20 cellular contexts compared by ENCODE assay signal in genomic region chr5:178338126-178338749, GRCh38.
"Had no signal": no experiment of that assay in that cellular context is flagged by ENCODE, and none has a peak within 500 bp of the region (broad histone marks: within the 10 kb centered on the region; RNA-seq: fewer than 3 reads in every experiment).

No MANE protein-coding gene starts in this region.

- H3K4me1 Mint-ChIP-seq: activated naive CD8-positive, alpha-beta T cell treated with anti-CD3 and anti-CD28 coated beads for 36 hours; naive thymus-derived CD4-positive, alpha-beta T cell; stimulated activated naive CD8-positive, alpha-beta T cell treated with anti-CD3 and anti-CD28 coated beads, Interleukin-15, amount 100 ng/mL, for 72 hours had no signal

- H3K27ac ChIP-seq: cardiac muscle cell, esophagus squamous epithelium, skin epidermis, suprapubic skin had no signal

- H3K4me3 ChIP-seq: cardiac muscle cell, esophagus squamous epithelium, mucosa of descending colon, skin epidermis, suprapubic skin had no signal

- ATAC-seq: activated CD4-positive, CD25-positive, alpha-beta regulatory T cell treated with anti-CD3 and anti-CD28 coated beads, Interleukin-2, amount 50 U/mL, for 24 hours; effector memory CD8-positive, alpha-beta T cell; left colon; mucosa of descending colon; naive thymus-derived CD4-positive, alpha-beta T cell; stimulated activated naive CD8-positive, alpha-beta T cell treated with anti-CD3 and anti-CD28 coated beads, Interleukin-15, amount 100 ng/mL, for 72 hours had no signal

- H3K27me3 ChIP-seq: cardiac muscle cell had no signal

- H3K27ac Mint-ChIP-seq: activated naive CD8-positive, alpha-beta T cell treated with anti-CD3 and anti-CD28 coated beads for 36 hours; activated T-helper 1 cell treated with anti-CD3 and anti-CD28 coated beads, Interleukin-12 subunit alpha, Interleukin-12 subunit beta, Interleukin-2, Interleukin-4 antibody, amounts not matched to agents 30 ng/mL and 10 ng/mL and 1 ng/mL, durations not matched to agents 14 hours and 24 hours and 36 hours; effector memory CD8-positive, alpha-beta T cell; naive thymus-derived CD4-positive, alpha-beta T cell; stimulated activated naive CD8-positive, alpha-beta T cell treated with anti-CD3 and anti-CD28 coated beads, Interleukin-15, amount 100 ng/mL, for 72 hours; T-helper 1 cell treated with Interleukin-12 subunit alpha and Interleukin-12 subunit beta and Interleukin-4 antibody, amounts not matched to agents 30 μg/mL and 1 μg/mL, for 36 hours had no signal

- H3K36me3 Mint-ChIP-seq: activated naive CD8-positive, alpha-beta T cell treated with anti-CD3 and anti-CD28 coated beads for 36 hours; naive thymus-derived CD4-positive, alpha-beta T cell had no signal

- H3K36me3 ChIP-seq: cardiac muscle cell, esophagus squamous epithelium, suprapubic skin had no signal

- DNase-seq: activated CD4-positive, alpha-beta T cell treated with anti-CD3 and anti-CD28 coated beads, Interleukin-2, amount 50 U/mL, for 4 hours; activated naive CD4-positive, alpha-beta T cell; activated naive CD8-positive, alpha-beta T cell treated with anti-CD3 and anti-CD28 coated beads for 36 hours; activated T-cell treated with anti-CD3 and anti-CD28 coated beads for 4 hours; amniotic stem cell; effector memory CD8-positive, alpha-beta T cell; esophagus squamous epithelium; mucosa of descending colon; naive thymus-derived CD4-positive, alpha-beta T cell; nucleus accumbens; stimulated activated CD4-positive, alpha-beta T cell treated with anti-CD3 and anti-CD28 coated beads, Interleukin-4, amount 100 ng/mL, for 1 hour; stimulated activated naive CD8-positive, alpha-beta T cell treated with anti-CD3 and anti-CD28 coated beads, Interleukin-15, amount 100 ng/mL, for 72 hours; trophoblast cell had no signal

- H3K4me3 Mint-ChIP-seq: activated naive CD8-positive, alpha-beta T cell treated with anti-CD3 and anti-CD28 coated beads for 36 hours; activated T-helper 1 cell treated with anti-CD3 and anti-CD28 coated beads, Interleukin-12 subunit alpha, Interleukin-12 subunit beta, Interleukin-2, Interleukin-4 antibody, amounts not matched to agents 30 ng/mL and 10 ng/mL and 1 ng/mL, durations not matched to agents 14 hours and 24 hours and 36 hours; effector memory CD8-positive, alpha-beta T cell; naive thymus-derived CD4-positive, alpha-beta T cell; stimulated activated naive CD8-positive, alpha-beta T cell treated with anti-CD3 and anti-CD28 coated beads, Interleukin-15, amount 100 ng/mL, for 72 hours; T-helper 1 cell treated with Interleukin-12 subunit alpha and Interleukin-12 subunit beta and Interleukin-4 antibody, amounts not matched to agents 30 μg/mL and 1 μg/mL, for 36 hours had no signal

- H3K9me3 ChIP-seq: esophagus squamous epithelium, mucosa of descending colon, suprapubic skin had no signal

- H3K9me3 Mint-ChIP-seq: activated naive CD8-positive, alpha-beta T cell treated with anti-CD3 and anti-CD28 coated beads for 36 hours; activated T-helper 1 cell treated with anti-CD3 and anti-CD28 coated beads, Interleukin-12 subunit alpha, Interleukin-12 subunit beta, Interleukin-2, Interleukin-4 antibody, amounts not matched to agents 30 ng/mL and 10 ng/mL and 1 ng/mL, durations not matched to agents 14 hours and 24 hours and 36 hours; effector memory CD8-positive, alpha-beta T cell; stimulated activated naive CD8-positive, alpha-beta T cell treated with anti-CD3 and anti-CD28 coated beads, Interleukin-15, amount 100 ng/mL, for 72 hours; T-helper 1 cell treated with Interleukin-12 subunit alpha and Interleukin-12 subunit beta and Interleukin-4 antibody, amounts not matched to agents 30 μg/mL and 1 μg/mL, for 36 hours had no signal

- H3K27me3 Mint-ChIP-seq: activated naive CD8-positive, alpha-beta T cell treated with anti-CD3 and anti-CD28 coated beads for 36 hours; stimulated activated naive CD8-positive, alpha-beta T cell treated with anti-CD3 and anti-CD28 coated beads, Interleukin-15, amount 100 ng/mL, for 72 hours had no signal
